20 cellular contexts compared by ENCODE assay signal in genomic region chr5:176938472-176938871, GRCh38. TPM values are rescaled to one million over a fixed set of nuclear protein-coding genes. Genes with fewer than 3 reads are reported as not detected.
DNase-seq lines count a peak whose midpoint lies in the region; ATAC-seq and TF ChIP-seq lines count a peak whose summit lies in the region.
"Had no signal": no experiment of that assay in that cellular context is flagged by ENCODE, and none has a peak within 500 bp of the region (broad histone marks: within the 10 kb centered on the region; RNA-seq: fewer than 3 reads in every experiment).

No MANE protein-coding gene starts in this region.

- H3K4me1 ChIP-seq in CD8-positive, alpha-beta T cell (ENCODE audit: insufficient read depth, low read length): no peaks in the 10 kb centered on the region
- H3K4me1 ChIP-seq: BLaER1 treated with 17β-estradiol and CSF1 and Interleukin-3, amounts not matched to agents 10 nM and 100 nM had no signal

- no peak for ATAC-seq in stimulated activated naive CD8-positive, alpha-beta T cell treated with anti-CD3 and anti-CD28 coated beads, Interleukin-15, Interleukin-2, amounts not matched to agents 100 U/mL and 50 U/mL, for 24 hours
- ATAC-seq in CD8-positive, alpha-beta T cell: no peak
- ATAC-seq: GM12878 had no signal

- POLR2A ChIA-PET in CD8-positive, alpha-beta T cell (lab: Charles Lee): no interaction called here

- peaks cover 65% of the 10 kb centered on the region for H3K36me3 Mint-ChIP-seq in stimulated activated naive CD8-positive, alpha-beta T cell treated with anti-CD3 and anti-CD28 coated beads, Interleukin-15, Interleukin-2, amounts not matched to agents 100 ng/mL and 50 ng/mL, for 24 hours (ENCODE audit: low read depth)
- peaks cover 34% of the 10 kb centered on the region for H3K36me3 Mint-ChIP-seq in activated T-helper 1 cell treated with anti-CD3 and anti-CD28 coated beads, Interleukin-12 subunit alpha, Interleukin-12 subunit beta, Interleukin-2, Interleukin-4 antibody, amounts not matched to agents 30 ng/mL and 10 ng/mL and 1 ng/mL, durations not matched to agents 14 hours and 24 hours and 36 hours (ENCODE audit: low read depth)
- H3K36me3 Mint-ChIP-seq in CD8-positive, alpha-beta T cell: peaks cover 76% of the 10 kb centered on the region
- peaks cover 15% of the 10 kb centered on the region for H3K36me3 Mint-ChIP-seq in mesothelial cell of epicardium

- no peak overlapping the region for H3K27ac ChIP-seq in CD8-positive, alpha-beta T cell (ENCODE audit: low read depth, low read length)
- H3K27ac ChIP-seq: BLaER1 treated with 17β-estradiol and CSF1 and Interleukin-3, amounts not matched to agents 10 nM and 100 nM; GM23248 had no signal

- peaks cover 23% of the 10 kb centered on the region for H3K4me1 Mint-ChIP-seq in stimulated activated naive CD8-positive, alpha-beta T cell treated with anti-CD3 and anti-CD28 coated beads, Interleukin-15, Interleukin-2, amounts not matched to agents 100 ng/mL and 50 ng/mL, for 24 hours (ENCODE audit: low read depth)
- peaks cover 9% of the 10 kb centered on the region for H3K4me1 Mint-ChIP-seq in activated T-helper 1 cell treated with anti-CD3 and anti-CD28 coated beads, Interleukin-12 subunit alpha, Interleukin-12 subunit beta, Interleukin-2, Interleukin-4 antibody, amounts not matched to agents 30 ng/mL and 10 ng/mL and 1 ng/mL, durations not matched to agents 14 hours and 24 hours and 36 hours (ENCODE audit: low read depth)
- H3K4me1 Mint-ChIP-seq in CD8-positive, alpha-beta T cell (ENCODE audit: low read depth): no peaks in the 10 kb centered on the region
- no peaks in the 10 kb centered on the region for H3K4me1 Mint-ChIP-seq in mesothelial cell of epicardium
- H3K4me1 Mint-ChIP-seq: B cell had no signal

- no peak overlapping the region for H3K4me3 ChIP-seq in CD8-positive, alpha-beta T cell (ENCODE audit: low read depth, low read length)
- H3K4me3 ChIP-seq: BLaER1 treated with 17β-estradiol and CSF1 and Interleukin-3, amounts not matched to agents 10 nM and 100 nM; GM12878; GM23248 had no signal

- no peaks in the 10 kb centered on the region for H3K9me3 Mint-ChIP-seq in stimulated activated naive CD8-positive, alpha-beta T cell treated with anti-CD3 and anti-CD28 coated beads, Interleukin-15, Interleukin-2, amounts not matched to agents 100 ng/mL and 50 ng/mL, for 24 hours
- H3K9me3 Mint-ChIP-seq in activated T-helper 1 cell treated with anti-CD3 and anti-CD28 coated beads, Interleukin-12 subunit alpha, Interleukin-12 subunit beta, Interleukin-2, Interleukin-4 antibody, amounts not matched to agents 30 ng/mL and 10 ng/mL and 1 ng/mL, durations not matched to agents 14 hours and 24 hours and 36 hours: no peaks in the 10 kb centered on the region
- no peaks in the 10 kb centered on the region for H3K9me3 Mint-ChIP-seq in CD8-positive, alpha-beta T cell
- H3K9me3 Mint-ChIP-seq in mesothelial cell of epicardium: no peaks in the 10 kb centered on the region
- H3K9me3 Mint-ChIP-seq: CD8-positive, alpha-beta memory T cell; IgD-negative memory B cell had no signal

- no peaks in the 10 kb centered on the region for H3K27me3 ChIP-seq in CD8-positive, alpha-beta T cell (ENCODE audit: insufficient read depth, low read length)
- H3K27me3 ChIP-seq: BLaER1 treated with 17β-estradiol and CSF1 and Interleukin-3, amounts not matched to agents 10 nM and 100 nM had no signal

- peaks cover 11% of the 10 kb centered on the region for H3K36me3 ChIP-seq in CD8-positive, alpha-beta T cell (ENCODE audit: insufficient read depth, low read length)

- TF ChIP-seq CTCF in CD8-positive, alpha-beta T cell (IDR thresholded peaks at IDR 0.05): no peak
- no peak for TF ChIP-seq CTCF in mesothelial cell of epicardium (IDR thresholded peaks at IDR 0.05; ENCODE audit: unreplicated experiment)

- peak overlapping the region; percentile 70 for H3K27ac Mint-ChIP-seq in stimulated activated naive CD8-positive, alpha-beta T cell treated with anti-CD3 and anti-CD28 coated beads, Interleukin-15, Interleukin-2, amounts not matched to agents 100 ng/mL and 50 ng/mL, for 24 hours
- H3K27ac Mint-ChIP-seq in activated T-helper 1 cell treated with anti-CD3 and anti-CD28 coated beads, Interleukin-12 subunit alpha, Interleukin-12 subunit beta, Interleukin-2, Interleukin-4 antibody, amounts not matched to agents 30 ng/mL and 10 ng/mL and 1 ng/mL, durations not matched to agents 14 hours and 24 hours and 36 hours: peak overlapping the region; percentile 42
- H3K27ac Mint-ChIP-seq in CD8-positive, alpha-beta T cell: no peak overlapping the region
- no peak overlapping the region for H3K27ac Mint-ChIP-seq in mesothelial cell of epicardium
- H3K27ac Mint-ChIP-seq: B cell, IgD-negative memory B cell had no signal

- H3K4me3 Mint-ChIP-seq in stimulated activated naive CD8-positive, alpha-beta T cell treated with anti-CD3 and anti-CD28 coated beads, Interleukin-15, Interleukin-2, amounts not matched to agents 100 ng/mL and 50 ng/mL, for 24 hours: no peak overlapping the region
- H3K4me3 Mint-ChIP-seq in activated T-helper 1 cell treated with anti-CD3 and anti-CD28 coated beads, Interleukin-12 subunit alpha, Interleukin-12 subunit beta, Interleukin-2, Interleukin-4 antibody, amounts not matched to agents 30 ng/mL and 10 ng/mL and 1 ng/mL, durations not matched to agents 14 hours and 24 hours and 36 hours: no peak overlapping the region
- no peak overlapping the region for H3K4me3 Mint-ChIP-seq in CD8-positive, alpha-beta T cell
- no peak overlapping the region for H3K4me3 Mint-ChIP-seq in mesothelial cell of epicardium
- H3K4me3 Mint-ChIP-seq: B cell; CD8-positive, alpha-beta memory T cell; IgD-negative memory B cell had no signal

- no peak for DNase-seq in stimulated activated naive CD8-positive, alpha-beta T cell treated with anti-CD3 and anti-CD28 coated beads, Interleukin-15, Interleukin-2, amounts not matched to agents 100 U/mL and 50 U/mL, for 24 hours
- DNase-seq in activated T-helper 1 cell treated with anti-CD3 and anti-CD28 coated beads, Interleukin-12 subunit alpha, Interleukin-12 subunit beta, Interleukin-2, Interleukin-4 antibody, amounts not matched to agents 30 ng/mL and 10 ng/mL and 1 ng/mL, durations not matched to agents 14 hours and 24 hours and 36 hours (ENCODE audit: low spot score): no peak
- DNase-seq in iPS-NIHi7 (ENCODE audit: extremely low spot score) (peak; percentile 18), mesothelial cell of epicardium (ENCODE audit: low spot score in 2 of 2, unreplicated experiment in 2 of 2) (no peak)
- DNase-seq in CD8-positive, alpha-beta T cell: no peak
- DNase-seq: CD8-positive, alpha-beta memory T cell; COR-L47; DMS 273 treated with DMSO at 0.1 percent for 48 hours; DMS53; DND-41; EL; GM23248; H7 had no signal

- CTCF ChIA-PET in CD8-positive, alpha-beta T cell (lab: Charles Lee): interaction anchor here (1.1 kb wide), 2 partner anchors 27 to 278 kb away, joined by 3 read pairs; no protein-coding TSS in a partner anchor

- intact Hi-C loops in activated T-helper 1 cell treated with anti-CD3 and anti-CD28 coated beads, Interleukin-12 subunit alpha, Interleukin-12 subunit beta, Interleukin-2, Interleukin-4 antibody, amounts not matched to agents 30 ng/mL and 10 ng/mL and 1 ng/mL, durations not matched to agents 14 hours and 24 hours and 36 hours (cut with micrococcal nuclease): no loop called here
- intact Hi-C loops in CD8-positive, alpha-beta T cell (cut with DNase I, micrococcal nuclease): no loop called here

- no peaks in the 10 kb centered on the region for H3K27me3 Mint-ChIP-seq in stimulated activated naive CD8-positive, alpha-beta T cell treated with anti-CD3 and anti-CD28 coated beads, Interleukin-15, Interleukin-2, amounts not matched to agents 100 ng/mL and 50 ng/mL, for 24 hours
- no peaks in the 10 kb centered on the region for H3K27me3 Mint-ChIP-seq in activated T-helper 1 cell treated with anti-CD3 and anti-CD28 coated beads, Interleukin-12 subunit alpha, Interleukin-12 subunit beta, Interleukin-2, Interleukin-4 antibody, amounts not matched to agents 30 ng/mL and 10 ng/mL and 1 ng/mL, durations not matched to agents 14 hours and 24 hours and 36 hours (ENCODE audit: insufficient read depth)
- H3K27me3 Mint-ChIP-seq in CD8-positive, alpha-beta T cell (ENCODE audit: low read depth): no peaks in the 10 kb centered on the region
- no peaks in the 10 kb centered on the region for H3K27me3 Mint-ChIP-seq in mesothelial cell of epicardium (ENCODE audit: low read depth)
- H3K27me3 Mint-ChIP-seq: B cell; CD8-positive, alpha-beta memory T cell; IgD-negative memory B cell had no signal

- no peaks in the 10 kb centered on the region for H3K9me3 ChIP-seq in CD8-positive, alpha-beta T cell (ENCODE audit: low read length)
- H3K9me3 ChIP-seq: BLaER1 treated with 17β-estradiol and CSF1 and Interleukin-3, amounts not matched to agents 10 nM and 100 nM had no signal

RNA-seq across cellular contexts. Expression of gene HK3, which starts 39.3 kb away (rescaled TPM):
- total RNA-seq in activated T-helper 1 cell treated with anti-CD3 and anti-CD28 coated beads, Interleukin-12 subunit alpha, Interleukin-12 subunit beta, Interleukin-2, Interleukin-4 antibody, amounts not matched to agents 30 ng/mL and 10 ng/mL and 1 ng/mL, durations not matched to agents 14 hours and 24 hours and 36 hours: 0.44 and 0.51 TPM in 2 replicates
- not detected for total RNA-seq in CD8-positive, alpha-beta T cell
- 0.18 to 0.60 TPM (median 0.29 TPM) in 3 replicates for total RNA-seq in mesothelial cell of epicardium
- total RNA-seq: A172, G401, GM23248, H7 had no signal

Comparison
In these comparisons a context has a peak if more than half of its experiments do, and no peak if none do; other contexts are left out.
1. H3K27ac Mint-ChIP-seq: peak in stimulated activated naive CD8-positive, alpha-beta T cell treated with anti-CD3 and anti-CD28 coated beads, Interleukin-15, Interleukin-2, amounts not matched to agents 100 ng/mL and 50 ng/mL, for 24 hours (single experiment) and activated T-helper 1 cell treated with anti-CD3 and anti-CD28 coated beads, Interleukin-12 subunit alpha, Interleukin-12 subunit beta, Interleukin-2, Interleukin-4 antibody, amounts not matched to agents 30 ng/mL and 10 ng/mL and 1 ng/mL, durations not matched to agents 14 hours and 24 hours and 36 hours (single experiment); none in CD8-positive, alpha-beta T cell (single experiment) and mesothelial cell of epicardium (single experiment).